In genomic region chr10:12947741-12948140, GRCh38 we compare ENCODE assay signal across 6 cellular contexts. TPM values are rescaled to one million over a fixed set of nuclear protein-coding genes. Genes with fewer than 3 reads are reported as not detected.
"Had no signal": no experiment of that assay in that cellular context is flagged by ENCODE, and none has a peak within 500 bp of the region (broad histone marks: within the 10 kb centered on the region; RNA-seq: fewer than 3 reads in every experiment).

No MANE protein-coding gene starts in this region.

- H3K4me3 Mint-ChIP-seq: GM23338, H9 had no signal

- DNase-seq: H9, HCEC 1CT had no signal

- H3K27ac ChIP-seq: HL-60 had no signal

- H3K27ac Mint-ChIP-seq: GM23338, H9, IgD-negative memory B cell had no signal

- H2AFZ ChIP-seq: GM23338 had no signal

- H3K4me3 ChIP-seq: GM23338 had no signal

- ATAC-seq: GM23338, HepG2 had no signal

- H3K4me2 ChIP-seq: GM23338 had no signal

- H3K36me3 Mint-ChIP-seq: IgD-negative memory B cell had no signal

RNA-seq across cellular contexts. Expression of gene CCDC3, which starts 53.8 kb away (rescaled TPM):
- total RNA-seq: HepG2 had no signal
- polyA plus RNA-seq: HepG2, IgD-negative memory B cell had no signal
